8 cellular contexts compared by ENCODE assay signal in the genomic region with DNA sequence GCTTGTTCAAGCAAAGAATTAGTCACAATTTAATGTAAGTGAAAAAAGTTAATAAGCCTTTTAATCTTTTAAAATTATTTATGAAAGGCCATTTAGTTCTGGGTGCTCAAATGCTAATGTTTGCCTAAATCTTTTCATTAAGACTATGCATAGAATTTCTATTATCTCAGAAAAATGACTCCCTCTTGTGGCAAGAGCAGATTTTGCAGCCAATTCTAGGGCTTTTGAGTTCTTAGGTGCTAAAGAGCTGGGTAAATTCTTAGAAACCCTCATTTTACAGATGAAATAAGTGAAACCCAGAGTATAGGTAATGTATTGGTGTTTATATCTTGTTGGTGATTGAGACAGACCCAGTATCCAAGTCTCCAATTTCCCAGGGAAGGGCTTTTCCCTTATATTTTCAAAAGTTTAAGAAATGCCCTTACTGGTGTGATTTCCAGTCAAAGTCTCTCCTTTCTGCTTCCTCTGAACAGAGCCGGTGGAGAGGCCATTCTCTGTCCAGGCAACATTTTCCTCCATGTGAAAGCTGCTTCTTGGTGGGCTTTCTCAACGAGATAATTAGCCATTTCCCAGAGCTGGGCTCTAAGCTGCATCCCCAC. TPM values are rescaled to one million over a fixed set of nuclear protein-coding genes. Genes with fewer than 3 reads are reported as not detected.
A peak's percentile ranks its signal among the peaks of the same experiment; 100 is the strongest.
DNase-seq lines count a peak whose midpoint lies in the region; ATAC-seq and TF ChIP-seq lines count a peak whose summit lies in the region.

No MANE protein-coding gene starts in this region.

- H2AFZ ChIP-seq in mammary epithelial cell (ENCODE audit: low read depth, low read length) = no peak overlapping the region

- H3K27me3 Mint-ChIP-seq in natural killer cell (ENCODE audit: low read depth in 2 of 2) = peaks cover 20 to 46% of the 10 kb centered on the region in 2 donors
- H3K27me3 Mint-ChIP-seq in natural killer cell treated with Interleukin-12 subunit alpha and Interleukin-12 subunit beta and Interleukin-15 and Interleukin-18, amount 100 ng/mL, for 72 hours = peaks cover 19 to 22% of the 10 kb centered on the region in 2 donors
- H3K27me3 Mint-ChIP-seq in activated T-helper 17 cell treated with anti-CD3 and anti-CD28 coated beads, Interleukin-2, amount 50 U/mL, for 72 hours = peaks cover 7% of the 10 kb centered on the region

- H3K27ac ChIP-seq in mammary epithelial cell (ENCODE audit: insufficient read depth, low read depth, low read length) = no peak overlapping the region

- H3K79me2 ChIP-seq in mammary epithelial cell (ENCODE audit: insufficient read depth, low read length) = no peaks in the 10 kb centered on the region

- no peaks in the 10 kb centered on the region for H3K9me3 ChIP-seq in mammary epithelial cell (replicated peaks; ENCODE audit: insufficient read depth, low read length)

- no peak overlapping the region for H3K4me3 Mint-ChIP-seq in natural killer cell
- no peak overlapping the region for H3K4me3 Mint-ChIP-seq in natural killer cell treated with Interleukin-12 subunit alpha and Interleukin-12 subunit beta and Interleukin-15 and Interleukin-18, amount 100 ng/mL, for 72 hours
- H3K4me3 Mint-ChIP-seq in activated T-helper 17 cell treated with anti-CD3 and anti-CD28 coated beads, Interleukin-2, amount 50 U/mL, for 72 hours = no peak overlapping the region

- H3K4me1 Mint-ChIP-seq in natural killer cell = no peaks in the 10 kb centered on the region
- no peaks in the 10 kb centered on the region for H3K4me1 Mint-ChIP-seq in natural killer cell treated with Interleukin-12 subunit alpha and Interleukin-12 subunit beta and Interleukin-15 and Interleukin-18, amount 100 ng/mL, for 72 hours (ENCODE audit: low read depth in 2 of 2)
- H3K4me1 Mint-ChIP-seq in activated T-helper 17 cell treated with anti-CD3 and anti-CD28 coated beads, Interleukin-2, amount 50 U/mL, for 72 hours = no peaks in the 10 kb centered on the region

- dilution Hi-C loops in mammary epithelial cell (cut with HindIII; ENCODE audit: low sequenced_read_pairs) = no loop called here

- no peak overlapping the region for H3K27ac Mint-ChIP-seq in natural killer cell
- H3K27ac Mint-ChIP-seq in natural killer cell treated with Interleukin-12 subunit alpha and Interleukin-12 subunit beta and Interleukin-15 and Interleukin-18, amount 100 ng/mL, for 72 hours = no peak overlapping the region
- no peak overlapping the region for H3K27ac Mint-ChIP-seq in activated T-helper 17 cell treated with anti-CD3 and anti-CD28 coated beads, Interleukin-2, amount 50 U/mL, for 72 hours

- 15% methylated on average over 2 of the region's 2 CpGs for WGBS in mammary epithelial cell (ENCODE audit: low coverage, missing lambda C conversion rate)

- no peak overlapping the region for H3K9ac ChIP-seq in mammary epithelial cell (ENCODE audit: insufficient read depth, low read length)

- no peak overlapping the region for H3K4me2 ChIP-seq in mammary epithelial cell (ENCODE audit: insufficient read depth, low read depth, low read length)

- peak; percentile 73 for TF ChIP-seq CTCF in natural killer cell (IDR thresholded peaks at IDR 0.05)
- peak; percentile 66 to 69 for TF ChIP-seq CTCF in mammary epithelial cell (conservative IDR thresholded peaks at IDR 0.05 in 1 of 2, IDR thresholded peaks at IDR 0.05 in 1 of 2; ENCODE audit: extremely low read depth in 1 of 2, insufficient read depth in 1 of 2, low read depth in 1 of 2, low read length in 2 of 2)

- in situ Hi-C loops in mammary epithelial cell (cut with MboI; ENCODE audit: low sequenced_read_pairs in 2 of 2) = loop anchor here (25.0 kb wide), 2 partner anchors 604 to 679 kb away; no protein-coding TSS in a partner anchor

- no TSS peak for BruUV-seq in mammary epithelial cell (replicated peaks; lab: Mats Ljungman, UMichigan)

- no peaks in the 10 kb centered on the region for H3K9me3 Mint-ChIP-seq in natural killer cell
- H3K9me3 Mint-ChIP-seq in natural killer cell treated with Interleukin-12 subunit alpha and Interleukin-12 subunit beta and Interleukin-15 and Interleukin-18, amount 100 ng/mL, for 72 hours = no peaks in the 10 kb centered on the region
- no peaks in the 10 kb centered on the region for H3K9me3 Mint-ChIP-seq in activated T-helper 17 cell treated with anti-CD3 and anti-CD28 coated beads, Interleukin-2, amount 50 U/mL, for 72 hours

- H3K36me3 ChIP-seq in mammary epithelial cell (ENCODE audit: insufficient read depth, low read length) = no peaks in the 10 kb centered on the region

- intact Hi-C loops in natural killer cell (cut with micrococcal nuclease) = loop anchor here (2.0 to 10.0 kb wide), 3 partner anchors 436 to 1094 kb away; no protein-coding TSS in a partner anchor
- intact Hi-C loops in mammary epithelial cell (cut with micrococcal nuclease) = loop anchor here (2.0 to 10.0 kb wide), 3 partner anchors 436 to 1092 kb away; no protein-coding TSS in a partner anchor

- ATAC-seq in natural killer cell (peak in 1 of 3 donors; percentile 60), HG03159 (IDR thresholded peaks at IDR 0.05; ENCODE audit: unreplicated experiment) (peak; percentile 78), left lobe of liver (peak; percentile 80)
- no peak for ATAC-seq in natural killer cell treated with Interleukin-12 subunit alpha and Interleukin-12 subunit beta and Interleukin-15 and Interleukin-18, amount 100 ng/mL, for 72 hours
- ATAC-seq in activated T-helper 17 cell treated with anti-CD3 and anti-CD28 coated beads, Interleukin-2, amount 50 U/mL, for 72 hours (replicated peaks) = no peak

- CTCF ChIA-PET in mammary epithelial cell (lab: Charles Lee; ENCODE audit: low non-redundant PET) = interaction anchor here (0.5 to 0.8 kb wide), 7 partner anchors 50 to 1256 kb away, joined by 3 to 17 read pairs (median 4); no protein-coding TSS in a partner anchor

- H3K27me3 ChIP-seq in mammary epithelial cell (ENCODE audit: insufficient read depth, low read length) = no peaks in the 10 kb centered on the region

- DNase-seq in natural killer cell = no peak
- no peak for DNase-seq in natural killer cell treated with Interleukin-12 subunit alpha and Interleukin-12 subunit beta and Interleukin-15 and Interleukin-18, amount 100 ng/mL, for 72 hours (ENCODE audit: low spot score)
- peak; percentile 58 for DNase-seq in RKO (ENCODE audit: low spot score)
- peak; percentile 27 for DNase-seq in mammary epithelial cell
- no peak for DNase-seq in left lobe of liver (ENCODE audit: low spot score)
- DNase-seq in superior temporal gyrus (ENCODE audit: extremely low spot score) = peak; percentile 95

- no peaks in the 10 kb centered on the region for H3K4me1 ChIP-seq in mammary epithelial cell (ENCODE audit: insufficient read depth, low read length)

- H3K4me3 ChIP-seq in mammary epithelial cell (replicated peaks in 1 of 3; ENCODE audit: insufficient read depth in 1 of 3, low read depth in 2 of 3, low read length in 3 of 3) = no peak overlapping the region

- no peaks in the 10 kb centered on the region for H3K36me3 Mint-ChIP-seq in natural killer cell
- H3K36me3 Mint-ChIP-seq in natural killer cell treated with Interleukin-12 subunit alpha and Interleukin-12 subunit beta and Interleukin-15 and Interleukin-18, amount 100 ng/mL, for 72 hours = no peaks in the 10 kb centered on the region
- no peaks in the 10 kb centered on the region for H3K36me3 Mint-ChIP-seq in activated T-helper 17 cell treated with anti-CD3 and anti-CD28 coated beads, Interleukin-2, amount 50 U/mL, for 72 hours (ENCODE audit: low read depth)

- H4K20me1 ChIP-seq in mammary epithelial cell (ENCODE audit: insufficient read depth, low read length) = no peaks in the 10 kb centered on the region

RNA-seq across cellular contexts. Expression of a gene that starts 24.1 kb away (rescaled TPM):
- total RNA-seq in natural killer cell = 10 to 100 TPM in 1 of 3 donors, 1 to 10 TPM in 2; 2.4 to 13.2 (median 5.7) TPM
- 1 to 10 TPM; 1.7 to 9.9 TPM for total RNA-seq in natural killer cell treated with Interleukin-12 subunit alpha and Interleukin-12 subunit beta and Interleukin-15 and Interleukin-18, amount 100 ng/mL, for 72 hours
- total RNA-seq in mammary epithelial cell = 10 to 100 TPM in 1 of 2 donors, 1 to 10 TPM in 1; 2.7 to 15.2 TPM
- 2.1 TPM for polyA plus RNA-seq in mammary epithelial cell
- polyA minus RNA-seq in mammary epithelial cell = 1.4 TPM
- 3.2 TPM for total RNA-seq in left lobe of liver
- total RNA-seq in activated T-helper 17 cell treated with anti-CD3 and anti-CD28 coated beads, Interleukin-2, amount 50 U/mL, for 72 hours = 1 to 10 TPM; 1.6 to 3.8 TPM

Comparison
In these comparisons a context has a peak if more than half of its experiments do, and no peak if none do; other contexts are left out.
1. ATAC-seq: peak in HG03159 (single experiment) and left lobe of liver (single experiment); none in natural killer cell treated with Interleukin-12 subunit alpha and Interleukin-12 subunit beta and Interleukin-15 and Interleukin-18, amount 100 ng/mL, for 72 hours (0 of 2) and activated T-helper 17 cell treated with anti-CD3 and anti-CD28 coated beads, Interleukin-2, amount 50 U/mL, for 72 hours (single experiment).
2. DNase-seq: peak in RKO (single experiment), mammary epithelial cell (single experiment) and superior temporal gyrus (single experiment); none in natural killer cell (single experiment), natural killer cell treated with Interleukin-12 subunit alpha and Interleukin-12 subunit beta and Interleukin-15 and Interleukin-18, amount 100 ng/mL, for 72 hours (single experiment) and left lobe of liver (single experiment).